In the genomic region with DNA sequence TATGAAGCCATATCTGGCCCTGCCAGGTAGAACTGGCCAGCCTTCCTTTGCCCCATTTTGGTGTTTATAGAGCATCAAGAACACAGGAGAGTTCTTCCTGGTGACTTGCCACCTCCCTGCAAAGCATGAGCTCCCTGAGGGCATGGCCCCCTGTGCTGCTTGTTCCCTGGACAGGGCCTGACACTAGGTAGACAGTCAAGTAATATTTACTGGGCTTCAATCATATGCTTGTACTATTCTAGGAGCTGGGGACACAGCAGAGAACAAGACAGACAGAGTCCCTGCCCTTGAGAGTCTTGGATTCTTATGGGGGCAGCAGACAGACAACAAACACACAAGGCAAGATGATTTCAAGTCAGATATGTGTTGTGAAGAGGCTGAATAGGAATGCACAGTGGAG, we compare ENCODE assay signal across 11 cellular contexts. TPM values are rescaled to one million over a fixed set of nuclear protein-coding genes. Genes with fewer than 3 reads are reported as not detected.
DNase-seq lines count a peak whose midpoint lies in the region; ATAC-seq and TF ChIP-seq lines count a peak whose summit lies in the region.
"Had no signal": no experiment of that assay in that cellular context is flagged by ENCODE, and none has a peak within 500 bp of the region (broad histone marks: within the 10 kb centered on the region; RNA-seq: fewer than 3 reads in every experiment).

No MANE protein-coding gene starts in this region.

- BruUV-seq in MCF 10A (replicated peaks; lab: Mats Ljungman, UMichigan) (no TSS peak), mammary epithelial cell (replicated peaks; lab: Mats Ljungman, UMichigan) (no TSS peak)

- H3K9me3 ChIP-seq in mammary epithelial cell (replicated peaks; ENCODE audit: insufficient read depth, low read length), result no peaks in the 10 kb centered on the region

- H3K4me3 ChIP-seq in mammary epithelial cell (replicated peaks in 1 of 3; ENCODE audit: insufficient read depth in 1 of 3, low read depth in 2 of 3, low read length in 3 of 3), result no peak overlapping the region
- H3K4me3 ChIP-seq in rectal smooth muscle tissue (ENCODE audit: low read length), result peak overlapping the region; percentile 19

- peaks cover 2% of the 10 kb centered on the region for H3K27me3 ChIP-seq in mammary epithelial cell (ENCODE audit: insufficient read depth, low read length)
- peaks cover 3% of the 10 kb centered on the region for H3K27me3 ChIP-seq in rectal smooth muscle tissue (ENCODE audit: control insufficient read depth, insufficient read depth, low read length)

- POLR2A ChIA-PET in MCF 10A (lab: Yijun Ruan, JAX), result interaction anchor here (1.0 kb wide), 1 partner anchor 10 kb away, joined by 3 read pairs; a partner anchor contains a TSS
- POLR2A ChIA-PET in HEK293T (lab: Yijun Ruan, JAX), result interaction anchor here (0.8 to 1.2 kb wide), 3 partner anchors 9 to 437 kb away, joined by 3 to 5 read pairs (median 4); a partner anchor contains a TSS

- dilution Hi-C loops in mammary epithelial cell (cut with HindIII; ENCODE audit: low sequenced_read_pairs), result loop anchor here (5.0 kb wide), 1 partner anchor 90 kb away; no protein-coding TSS in a partner anchor

- ATAC-seq in left cardiac atrium (peak; percentile 9 to 18), GM21576 (IDR thresholded peaks at IDR 0.05; ENCODE audit: unreplicated experiment) (no peak)

- DNase-seq in MCF 10A (ENCODE audit: unreplicated experiment) (no peak), mammary epithelial cell (no peak), left cardiac atrium (no peak), activated gamma-delta T cell (lab: John Stamatoyannopoulos, UW) (no peak), HEK293T (ENCODE audit: extremely low spot score) (no peak), NCI-H2107 (lab: John Stamatoyannopoulos, UW) (no peak)
- DNase-seq: ACHN, endodermal cell, NCI-H524 had no signal

- H3K4me1 Mint-ChIP-seq in MCF 10A (ENCODE audit: insufficient read depth, unreplicated experiment), result peaks cover 19% of the 10 kb centered on the region
- H3K4me1 Mint-ChIP-seq: endodermal cell had no signal

- H3K27ac ChIP-seq in mammary epithelial cell (ENCODE audit: insufficient read depth, low read depth, low read length) (no peak overlapping the region), rectal smooth muscle tissue (ENCODE audit: low read depth, low read length) (peak overlapping the region; percentile 96)

- no peak overlapping the region for H3K4me2 ChIP-seq in mammary epithelial cell (ENCODE audit: insufficient read depth, low read depth, low read length)

- no peak overlapping the region for H3K4me3 Mint-ChIP-seq in MCF 10A (ENCODE audit: unreplicated experiment)
- H3K4me3 Mint-ChIP-seq: endodermal cell had no signal

- peaks cover 86% of the 10 kb centered on the region for H3K27me3 Mint-ChIP-seq in MCF 10A (ENCODE audit: insufficient read depth, unreplicated experiment)

- TF ChIP-seq CTCF in MCF 10A (IDR thresholded peaks at IDR 0.05; ENCODE audit: unreplicated experiment), result no peak
- no peak for TF ChIP-seq CTCF in mammary epithelial cell (conservative IDR thresholded peaks at IDR 0.05 in 1 of 2, IDR thresholded peaks at IDR 0.05 in 1 of 2; ENCODE audit: extremely low read depth in 1 of 2, insufficient read depth in 1 of 2, low read depth in 1 of 2, low read length in 2 of 2)

- intact Hi-C loops in MCF 10A (cut with micrococcal nuclease) (no loop called here), mammary epithelial cell (cut with micrococcal nuclease) (no loop called here), left cardiac atrium (cut with DNase I) (loop anchor here in 1 of 2 donors (5.0 kb wide), 1 partner anchor 40 kb away; no protein-coding TSS in a partner anchor)

- no peaks in the 10 kb centered on the region for H4K20me1 ChIP-seq in mammary epithelial cell (ENCODE audit: insufficient read depth, low read length)

- no peaks in the 10 kb centered on the region for H3K36me3 ChIP-seq in mammary epithelial cell (ENCODE audit: insufficient read depth, low read length)
- H3K36me3 ChIP-seq in rectal smooth muscle tissue (ENCODE audit: control insufficient read depth, insufficient read depth, low read length), result no peaks in the 10 kb centered on the region

- in situ Hi-C loops in mammary epithelial cell (cut with MboI; ENCODE audit: low sequenced_read_pairs in 2 of 2), result no loop called here

- CTCF ChIA-PET in MCF 10A (lab: Yijun Ruan, JAX), result interaction anchor here (0.7 to 1.5 kb wide), 6 partner anchors 11 to 121 kb away, joined by 3 to 4 read pairs (median 3); no protein-coding TSS in a partner anchor
- CTCF ChIA-PET in mammary epithelial cell (lab: Charles Lee; ENCODE audit: low non-redundant PET), result interaction anchor here (0.7 kb wide), 1 partner anchor 12 kb away, joined by 4 read pairs; no protein-coding TSS in a partner anchor
- CTCF ChIA-PET in HEK293T (lab: Yijun Ruan, JAX), result no interaction called here

- no peaks in the 10 kb centered on the region for H3K9me3 Mint-ChIP-seq in MCF 10A (ENCODE audit: unreplicated experiment)

- H3K4me1 ChIP-seq in mammary epithelial cell (ENCODE audit: insufficient read depth, low read length) (peaks cover 4% of the 10 kb centered on the region), rectal smooth muscle tissue (ENCODE audit: control insufficient read depth, insufficient read depth, low read length) (peaks cover 18% of the 10 kb centered on the region)

- H3K36me3 Mint-ChIP-seq in MCF 10A (ENCODE audit: insufficient read depth, unreplicated experiment), result peaks cover 10% of the 10 kb centered on the region

- H3K79me2 ChIP-seq in mammary epithelial cell (ENCODE audit: insufficient read depth, low read length), result no peaks in the 10 kb centered on the region

- peak overlapping the region; percentile 88 for H3K27ac Mint-ChIP-seq in MCF 10A (ENCODE audit: low read depth, unreplicated experiment)
- H3K27ac Mint-ChIP-seq: endodermal cell had no signal

- H3K9ac ChIP-seq in mammary epithelial cell (ENCODE audit: insufficient read depth, low read length), result no peak overlapping the region
- no peak overlapping the region for H3K9ac ChIP-seq in rectal smooth muscle tissue (ENCODE audit: low read length)

- no peak overlapping the region for H2AFZ ChIP-seq in mammary epithelial cell (ENCODE audit: low read depth, low read length)

TF ChIP-seq in HEK293T, 16 proteins besides CTCF, POLR2A, EP300 and RAD21:
- no peak for TF ChIP-seq ARNT (IDR thresholded peaks at IDR 0.05)
- no peak for TF ChIP-seq NFRKB (IDR thresholded peaks at IDR 0.05)
- no peak for TF ChIP-seq FOXM1 (IDR thresholded peaks at IDR 0.05; ENCODE audit: borderline replicate concordance)
- TF ChIP-seq TARDBP (IDR thresholded peaks at IDR 0.05), result no peak
- TF ChIP-seq FOXA1 (IDR thresholded peaks at IDR 0.05), result no peak
- TF ChIP-seq ELF4 (IDR thresholded peaks at IDR 0.05), result no peak
- no peak for TF ChIP-seq CTBP1 (IDR thresholded peaks at IDR 0.05; ENCODE audit: borderline replicate concordance)
- TF ChIP-seq FOXK2 (IDR thresholded peaks at IDR 0.05), result no peak
- TF ChIP-seq LEF1 (IDR thresholded peaks at IDR 0.05; ENCODE audit: borderline replicate concordance), result no peak
- no peak for TF ChIP-seq HDGF (IDR thresholded peaks at IDR 0.05; ENCODE audit: borderline replicate concordance)
- TF ChIP-seq SP1 (IDR thresholded peaks at IDR 0.05), result no peak
- no peak for TF ChIP-seq SUZ12 (IDR thresholded peaks at IDR 0.05)
- TF ChIP-seq ZNF384 (IDR thresholded peaks at IDR 0.05), result no peak
- TF ChIP-seq, protein P1, sequence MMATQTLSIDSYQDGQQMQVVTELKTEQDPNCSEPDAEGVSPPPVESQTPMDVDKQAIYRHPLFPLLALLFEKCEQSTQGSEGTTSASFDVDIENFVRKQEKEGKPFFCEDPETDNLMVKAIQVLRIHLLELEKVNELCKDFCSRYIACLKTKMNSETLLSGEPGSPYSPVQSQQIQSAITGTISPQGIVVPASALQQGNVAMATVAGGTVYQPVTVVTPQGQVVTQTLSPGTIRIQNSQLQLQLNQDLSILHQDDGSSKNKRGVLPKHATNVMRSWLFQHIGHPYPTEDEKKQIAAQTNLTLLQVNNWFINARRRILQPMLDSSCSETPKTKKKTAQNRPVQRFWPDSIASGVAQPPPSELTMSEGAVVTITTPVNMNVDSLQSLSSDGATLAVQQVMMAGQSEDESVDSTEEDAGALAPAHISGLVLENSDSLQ (IDR thresholded peaks at IDR 0.05), result no peak
- TF ChIP-seq BHLHE40 (IDR thresholded peaks at IDR 0.05; ENCODE audit: borderline replicate concordance), result no peak
- no peak for TF ChIP-seq L3MBTL2 (conservative IDR thresholded peaks at IDR 0.05)

RNA-seq across cellular contexts. Expression of a gene that starts 10.0 kb away (rescaled TPM):
- total RNA-seq in MCF 10A (2022), result 22.9 and 42.1 TPM in 2 replicates
- 10 to 100 TPM; 32.3 to 55.7 TPM for total RNA-seq in mammary epithelial cell
- polyA plus RNA-seq in mammary epithelial cell, result 17.2 TPM
- 49.3 TPM for polyA minus RNA-seq in mammary epithelial cell
- total RNA-seq in left cardiac atrium, result 10 to 100 TPM; 46.0 to 54.3 TPM

RNA-seq across cellular contexts. Expression of a gene that starts 38.2 kb away (rescaled TPM):
- total RNA-seq in MCF 10A (2022), result 0.93 and 0.96 TPM in 2 replicates
- 1 to 10 TPM; 1.3 to 3.5 TPM for total RNA-seq in mammary epithelial cell
- 1.1 TPM for polyA plus RNA-seq in mammary epithelial cell
- 2.9 TPM for polyA minus RNA-seq in mammary epithelial cell
- total RNA-seq in left cardiac atrium, result 10 to 100 TPM; 26.9 to 30.8 TPM

Comparison
In these comparisons a context has a peak if more than half of its experiments do, and no peak if none do; other contexts are left out.
1. RNA of a gene that starts 38.2 kb away (total RNA-seq): 26.9 to 30.8 TPM in left cardiac atrium; 1.3 to 3.5 TPM in mammary epithelial cell and 0.93 to 0.96 TPM in MCF 10A; every median in the first group is over 4 times any median in the second.